15 cellular contexts compared by ENCODE assay signal in the genomic region with DNA sequence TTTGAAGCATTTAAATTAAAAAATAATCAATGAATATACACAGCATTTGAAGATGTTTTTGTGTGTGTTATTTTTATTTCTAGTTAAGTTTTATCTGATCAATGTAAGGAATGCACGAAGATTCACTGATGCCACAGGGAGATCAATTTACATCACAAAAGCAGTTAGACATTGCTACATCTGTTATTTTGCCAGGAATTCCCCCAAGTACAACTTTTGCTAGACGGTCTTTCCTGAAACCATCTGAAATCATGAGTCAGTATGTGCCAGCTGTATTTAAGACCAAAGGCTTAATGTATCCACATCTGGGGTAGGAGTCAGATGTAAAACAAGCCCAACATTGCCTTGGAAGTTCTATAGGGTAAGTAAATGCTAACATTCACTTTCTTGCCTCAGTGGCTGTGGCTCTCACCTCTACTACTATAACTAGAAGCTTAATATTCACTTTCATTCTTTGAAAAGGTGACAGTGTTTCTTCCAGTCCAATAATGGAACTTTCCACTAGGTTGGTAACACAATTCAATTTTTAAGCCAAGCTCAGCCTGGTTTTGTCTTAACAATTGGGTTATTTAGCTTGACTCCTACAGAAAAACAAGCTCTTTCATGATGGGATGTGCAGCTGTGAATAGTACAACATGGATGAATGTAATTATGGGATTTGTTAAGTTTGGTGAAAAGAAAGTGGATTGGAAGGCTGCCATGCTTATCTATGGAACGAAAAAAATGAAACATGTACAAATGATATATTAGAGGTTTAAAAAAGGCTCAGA.
"Had no signal": no experiment of that assay in that cellular context is flagged by ENCODE, and none has a peak within 500 bp of the region (broad histone marks: within the 10 kb centered on the region; RNA-seq: fewer than 3 reads in every experiment).

No MANE protein-coding gene starts in this region.

- H3K4me3 ChIP-seq: esophagus muscularis mucosa, gastroesophageal sphincter had no signal

- H3K27ac Mint-ChIP-seq: activated CD4-positive, alpha-beta memory T cell treated with anti-CD3 and anti-CD28 coated beads for 36 hours; activated CD4-positive, alpha-beta T cell treated with anti-CD3 and anti-CD28 coated beads for 36 hours; activated naive CD4-positive, alpha-beta T cell treated with anti-CD3 and anti-CD28 coated beads, Interleukin-2, amount 10 ng/mL, durations not matched to agents 7 days and 5 days; activated T-cell treated with anti-CD3 and anti-CD28 coated beads, Interleukin-2, amount 50 U/mL, for 24 hours; natural killer cell; type B pancreatic cell had no signal

- H3K27me3 Mint-ChIP-seq: activated CD4-positive, alpha-beta memory T cell treated with anti-CD3 and anti-CD28 coated beads for 36 hours; activated CD4-positive, alpha-beta T cell treated with anti-CD3 and anti-CD28 coated beads for 36 hours; activated naive CD4-positive, alpha-beta T cell treated with anti-CD3 and anti-CD28 coated beads, Interleukin-2, amount 10 ng/mL, durations not matched to agents 7 days and 5 days; activated T-cell treated with anti-CD3 and anti-CD28 coated beads, Interleukin-2, amount 50 U/mL, for 24 hours had no signal

- H2AFZ ChIP-seq: parathyroid adenoma had no signal

- H3K36me3 ChIP-seq: esophagus muscularis mucosa, gastroesophageal sphincter, neutrophil had no signal

- H3K27ac ChIP-seq: esophagus muscularis mucosa, gastroesophageal sphincter, neutrophil, parathyroid adenoma had no signal

- H3K36me3 Mint-ChIP-seq: activated CD4-positive, alpha-beta memory T cell treated with anti-CD3 and anti-CD28 coated beads for 36 hours; activated naive CD4-positive, alpha-beta T cell treated with anti-CD3 and anti-CD28 coated beads, Interleukin-2, amount 10 ng/mL, durations not matched to agents 7 days and 5 days; natural killer cell; type B pancreatic cell had no signal

- H3K4me3 Mint-ChIP-seq: activated CD4-positive, alpha-beta memory T cell treated with anti-CD3 and anti-CD28 coated beads for 36 hours; activated CD4-positive, alpha-beta T cell treated with anti-CD3 and anti-CD28 coated beads for 36 hours; activated naive CD4-positive, alpha-beta T cell treated with anti-CD3 and anti-CD28 coated beads, Interleukin-2, amount 10 ng/mL, durations not matched to agents 7 days and 5 days; activated T-cell treated with anti-CD3 and anti-CD28 coated beads, Interleukin-2, amount 50 U/mL, for 24 hours; natural killer cell; type B pancreatic cell had no signal

- H3K4me1 Mint-ChIP-seq: activated CD4-positive, alpha-beta T cell treated with anti-CD3 and anti-CD28 coated beads for 36 hours; activated naive CD4-positive, alpha-beta T cell treated with anti-CD3 and anti-CD28 coated beads, Interleukin-2, amount 10 ng/mL, durations not matched to agents 7 days and 5 days; natural killer cell had no signal

- H3K4me1 ChIP-seq: esophagus muscularis mucosa, gastroesophageal sphincter, parathyroid adenoma had no signal

- DNase-seq: activated CD4-positive, alpha-beta memory T cell treated with anti-CD3 and anti-CD28 coated beads for 36 hours; activated CD4-positive, alpha-beta T cell treated with anti-CD3 and anti-CD28 coated beads for 36 hours; activated naive CD4-positive, alpha-beta T cell treated with anti-CD3 and anti-CD28 coated beads, Interleukin-2, amount 10 ng/mL, durations not matched to agents 7 days and 5 days; activated T-cell treated with anti-CD3 and anti-CD28 coated beads, Interleukin-2, amount 50 U/mL, for 24 hours; islet precursor cell; natural killer cell; retina; stimulated activated CD4-positive, alpha-beta T cell treated with anti-CD3 and anti-CD28 coated beads, Interleukin-2, amount 100 ng/mL, for 48 hours; stimulated activated naive CD4-positive, alpha-beta T cell; T-helper 2 cell had no signal

- H3K27me3 ChIP-seq: esophagus muscularis mucosa, gastroesophageal sphincter, neutrophil had no signal

- H3K9ac ChIP-seq: parathyroid adenoma had no signal

- H3K9me3 ChIP-seq: esophagus muscularis mucosa, gastroesophageal sphincter, neutrophil had no signal

- H3K79me2 ChIP-seq: parathyroid adenoma had no signal
